Comparison of ENCODE assay signal across 23 cellular contexts in the genomic region with DNA sequence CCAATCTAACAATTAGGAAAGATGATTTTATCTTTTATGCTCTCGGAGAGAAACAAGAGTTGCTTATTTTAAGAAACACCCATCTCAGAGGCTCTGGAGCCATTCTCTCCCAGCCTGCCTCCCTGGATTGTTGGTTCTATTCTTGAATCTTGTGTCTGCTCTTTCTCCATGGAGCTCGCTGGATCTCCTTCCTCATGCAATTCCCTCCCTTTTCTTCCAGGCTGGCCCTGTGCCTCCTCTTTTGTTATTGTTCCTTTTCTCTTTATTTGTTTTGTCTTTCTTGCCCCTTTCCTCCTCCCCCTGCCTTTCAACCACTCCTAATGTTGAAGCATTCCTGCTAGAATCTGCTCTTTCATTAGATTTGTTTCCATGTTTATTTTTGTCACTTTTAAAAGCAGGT.
DNase-seq lines count a peak whose midpoint lies in the region; ATAC-seq, FAIRE-seq and TF ChIP-seq lines count a peak whose summit lies in the region.
"Had no signal": no experiment of that assay in that cellular context is flagged by ENCODE, and none has a peak within 500 bp of the region (broad histone marks: within the 10 kb centered on the region; RNA-seq: fewer than 3 reads in every experiment).

No MANE protein-coding gene starts in this region.

- H3K27me3 ChIP-seq in GM23338 (ENCODE audit: insufficient read depth) (no peaks in the 10 kb centered on the region), H1 (replicated peaks in 1 of 4; ENCODE audit: control insufficient read depth in 3 of 4, extremely low read depth in 1 of 4, insufficient read depth in 3 of 4, low read length in 3 of 4) (no peaks in the 10 kb centered on the region)
- H3K27me3 ChIP-seq: BLaER1 treated with 17β-estradiol and CSF1 and Interleukin-3, amounts not matched to agents 10 nM and 100 nM had no signal

- no peak overlapping the region for H2BK5ac ChIP-seq in H1 (ENCODE audit: low read depth, low read length)

- no peak for TF ChIP-seq POLR2A in H1 (IDR thresholded peaks at IDR 0.05; ENCODE audit: control extremely low read depth in 1 of 2, low read depth in 2 of 2, low read length in 2 of 2)

- no peak overlapping the region for H3K9ac ChIP-seq in H1 (replicated peaks in 1 of 4; ENCODE audit: extremely low read depth in 1 of 4, low read depth in 3 of 4, low read length in 3 of 4)
- H3K9ac ChIP-seq: BLaER1 treated with 17β-estradiol and CSF1 and Interleukin-3, amounts not matched to agents 10 nM and 100 nM; GM23248 had no signal

- no peak for TF ChIP-seq EP300 in H1 (IDR thresholded peaks at IDR 0.05; ENCODE audit: borderline replicate concordance in 1 of 2, low read depth in 2 of 2, low read length in 2 of 2)

- no peaks in the 10 kb centered on the region for H3K79me1 ChIP-seq in H1 (ENCODE audit: low read depth, low read length)

- H2BK15ac ChIP-seq in H1 (ENCODE audit: low read length): no peak overlapping the region

- TF ChIP-seq CTCF in GM23338 (conservative IDR thresholded peaks at IDR 0.05; ENCODE audit: low read depth in 2 of 2) (no peak), H1 (IDR thresholded peaks at IDR 0.05; ENCODE audit: control extremely low read depth in 1 of 3, insufficient read depth in 1 of 3, low read depth in 1 of 3, low read length in 3 of 3) (no peak), progenitor cell of endocrine pancreas (IDR thresholded peaks at IDR 0.05; ENCODE audit: unreplicated experiment) (no peak)

- H3K14ac ChIP-seq in H1 (ENCODE audit: insufficient read length): no peak overlapping the region

- FAIRE-seq in H1 (lab: Jason Lieb, UNC): no peak
- FAIRE-seq: A549, D721Med, GM12878 had no signal

- H3K9me3 Mint-ChIP-seq in GM23338: no peaks in the 10 kb centered on the region
- peaks cover 15% of the 10 kb centered on the region for H3K9me3 Mint-ChIP-seq in progenitor cell of endocrine pancreas (ENCODE audit: low read depth)

- no peak overlapping the region for H2BK12ac ChIP-seq in H1 (ENCODE audit: low read depth, low read length)

- H4K91ac ChIP-seq in H1 (replicated peaks; ENCODE audit: insufficient read length, low read length): no peak overlapping the region

- H4K20me1 ChIP-seq in GM23338 (replicated peaks; ENCODE audit: insufficient read depth): no peaks in the 10 kb centered on the region
- no peaks in the 10 kb centered on the region for H4K20me1 ChIP-seq in H1 (replicated peaks in 1 of 2; ENCODE audit: control insufficient read depth in 1 of 2, insufficient read depth in 2 of 2, low read length in 2 of 2)
- H4K20me1 ChIP-seq: BLaER1 treated with 17β-estradiol and CSF1 and Interleukin-3, amounts not matched to agents 10 nM and 100 nM had no signal

- no peaks in the 10 kb centered on the region for H3K36me3 ChIP-seq in GM23338 (ENCODE audit: insufficient read depth)
- no peaks in the 10 kb centered on the region for H3K36me3 ChIP-seq in H1 (ENCODE audit: control insufficient read depth in 2 of 4, insufficient read depth in 4 of 4, low read length in 3 of 4)
- H3K36me3 ChIP-seq: BLaER1 treated with 17β-estradiol and CSF1 and Interleukin-3, amounts not matched to agents 10 nM and 100 nM had no signal

- no peak overlapping the region for H2BK20ac ChIP-seq in H1 (ENCODE audit: low read length)

- POLR2A ChIA-PET in H1 (lab: Charles Lee; ENCODE audit: partially characterized antibody): no interaction called here

- H3K4me3 ChIP-seq in GM23338 (no peak overlapping the region), H1 (ENCODE audit: extremely low read depth in 1 of 4, insufficient read depth in 2 of 4, low read depth in 3 of 4, low read length in 4 of 4) (no peak overlapping the region)
- H3K4me3 ChIP-seq: A549; BLaER1 treated with 17β-estradiol and CSF1 and Interleukin-3, amounts not matched to agents 10 nM and 100 nM; GM12878; GM23248 had no signal

- H2AK5ac ChIP-seq in H1 (ENCODE audit: low read depth, low read length): no peak overlapping the region

- H3K23me2 ChIP-seq in H1 (ENCODE audit: low read depth, low read length): no peaks in the 10 kb centered on the region

- ATAC-seq in GM23338: no peak
- ATAC-seq: A549, GM12878, Panc1 had no signal

- no peak overlapping the region for H4K5ac ChIP-seq in H1 (ENCODE audit: insufficient read length, low read depth, low read length)

- H3F3A ChIP-seq in GM23338 (replicated peaks; ENCODE audit: low read depth): no peaks in the 10 kb centered on the region

- 0 out of 2 replicates have a peak, but pooled peaks cover 15% of the 10 kb centered on the region for H3K9me2 ChIP-seq in GM23338 (ENCODE audit: insufficient read depth)

- peaks cover 5% of the 10 kb centered on the region; the same call in 2 of the 3 replicates for H3K4me1 Mint-ChIP-seq in GM23338
- peaks cover 5% of the 10 kb centered on the region for H3K4me1 Mint-ChIP-seq in progenitor cell of endocrine pancreas (ENCODE audit: low read depth)

- H3K4me1 ChIP-seq in GM23338 (ENCODE audit: insufficient read depth) (no peaks in the 10 kb centered on the region), H1 (replicated peaks in 1 of 4; ENCODE audit: control insufficient read depth in 3 of 4, insufficient read depth in 4 of 4, low read length in 3 of 4) (no peaks in the 10 kb centered on the region; a peak in 1 of 7 replicates)

- H3K4ac ChIP-seq in H1 (replicated peaks; ENCODE audit: insufficient read length, low read depth, low read length): no peak overlapping the region

- peak overlapping the region; percentile 29 for H2AFZ ChIP-seq in GM23338
- H2AFZ ChIP-seq in H1 (ENCODE audit: low read length): 0 out of 2 replicates have a peak overlapping the region, but pooled peaks have one; percentile 31
- H2AFZ ChIP-seq: GM23248 had no signal

- H3K27ac ChIP-seq in GM23338 (ENCODE audit: low read depth) (no peak overlapping the region), H1 (ENCODE audit: low read depth, low read length) (no peak overlapping the region)
- H3K27ac ChIP-seq: A549; BLaER1 treated with 17β-estradiol and CSF1 and Interleukin-3, amounts not matched to agents 10 nM and 100 nM; RWPE1 had no signal

- H3K4me2 ChIP-seq in GM23338 (no peak overlapping the region), H1 (ENCODE audit: insufficient read depth in 1 of 2, low read depth in 2 of 2, low read length in 2 of 2) (no peak overlapping the region)
- H3K4me2 ChIP-seq: A549 had no signal

- H4K8ac ChIP-seq in H1 (ENCODE audit: extremely low read depth, insufficient read depth, low read length): no peak overlapping the region

- TF ChIP-seq RAD21 in H1 (IDR thresholded peaks at IDR 0.05 in 1 of 2, conservative IDR thresholded peaks at IDR 0.05 in 1 of 2; ENCODE audit: low read depth in 2 of 2, low read length in 2 of 2): no peak

- no peak overlapping the region for H3K23ac ChIP-seq in H1 (ENCODE audit: insufficient read length)

- no peak overlapping the region for H2BK120ac ChIP-seq in H1 (replicated peaks; ENCODE audit: low read depth, low read length)

- peaks cover 1% of the 10 kb centered on the region for H3K27me3 Mint-ChIP-seq in GM23338 (ENCODE audit: insufficient read depth, low read depth, poor library complexity)
- no peaks in the 10 kb centered on the region for H3K27me3 Mint-ChIP-seq in progenitor cell of endocrine pancreas

- H3K27ac Mint-ChIP-seq in GM23338 (no peak overlapping the region), progenitor cell of endocrine pancreas (peak overlapping the region; percentile 12)
- H3K27ac Mint-ChIP-seq: CD4-positive, alpha-beta T cell had no signal

- no peak for DNase-seq in GM23338 (ENCODE audit: low spot score)
- DNase-seq in NCI-H446 treated with DMSO at 0.1 percent for 48 hours (lab: John Stamatoyannopoulos, UW): peak; percentile 83
- no peak for DNase-seq in H1 (ENCODE audit: low read depth in 1 of 2, low spot score in 2 of 2)
- DNase-seq in progenitor cell of endocrine pancreas (ENCODE audit: low spot score, unreplicated experiment): no peak
- DNase-seq in midbrain (lab: John Stamatoyannopoulos, UW): no peak
- no peak for DNase-seq in stimulated activated CD8-positive, alpha-beta memory T cell treated with anti-CD3 and anti-CD28 coated beads, Interleukin-4, amount 100 ng/mL, for 48 hours
- no peak for DNase-seq in head of caudate nucleus
- DNase-seq: AML-193; CD4-positive, alpha-beta T cell; GDM1; GM23248; HCEC 1CT; NCI-H1048; NCI-H1417 treated with DMSO at 0.1 percent for 48 hours; NCI-H2081 treated with DMSO at 0.1 percent for 48 hours; NCI-H526; SHP77 had no signal

- no peak overlapping the region for H3K4me3 Mint-ChIP-seq in GM23338
- H3K4me3 Mint-ChIP-seq in progenitor cell of endocrine pancreas (ENCODE audit: low read depth): no peak overlapping the region
- H3K4me3 Mint-ChIP-seq: CD4-positive, alpha-beta T cell had no signal

- no peaks in the 10 kb centered on the region for H3K9me3 ChIP-seq in H1 (ENCODE audit: insufficient read depth in 2 of 2, low read depth in 1 of 2, low read length in 1 of 2)
- H3K9me3 ChIP-seq: A549 had no signal

- 71% methylated on average over 2 of the region's 2 CpGs; no CpG with 5 or more reads in 1 of the 2 experiments for WGBS in H1 (ENCODE audit: extremely low coverage in 1 of 2, insufficient coverage in 1 of 2, insufficient read length in 1 of 2, insufficient replicate concordance in 2 of 2, low coverage in 1 of 2, low lambda C conversion rate in 2 of 2, missing lambda C conversion rate in 1 of 2), 2 experiments

- H3K36me3 Mint-ChIP-seq in GM23338 (ENCODE audit: low read depth): no peaks in the 10 kb centered on the region
- no peaks in the 10 kb centered on the region for H3K36me3 Mint-ChIP-seq in progenitor cell of endocrine pancreas (ENCODE audit: insufficient read depth)

- H3K56ac ChIP-seq in H1 (replicated peaks; ENCODE audit: insufficient read length, low read depth, low read length): no peak overlapping the region

- no peak overlapping the region for H3K18ac ChIP-seq in H1 (ENCODE audit: extremely low read depth, low read length)

- CTCF ChIA-PET in H1 (lab: Charles Lee; ENCODE audit: partially characterized antibody): interaction anchor here (0.6 to 1.1 kb wide), 3 partner anchors 11 to 86 kb away, joined by 3 to 7 read pairs (median 3); no protein-coding TSS in a partner anchor

- H3K79me2 ChIP-seq in GM23338 (replicated peaks; ENCODE audit: insufficient read depth) (no peaks in the 10 kb centered on the region), H1 (ENCODE audit: control insufficient read depth in 1 of 2, insufficient read depth in 2 of 2, low read length in 2 of 2) (no peaks in the 10 kb centered on the region)

- intact Hi-C loops in head of caudate nucleus (cut with DNase I): no loop called here

TF ChIP-seq in H1, 55 proteins besides CTCF, POLR2A, EP300 and RAD21 (continues in another document):
- TF ChIP-seq YY1 (IDR thresholded peaks at IDR 0.05; ENCODE audit: low read depth, low read length): no peak
- no peak for TF ChIP-seq CHD1 (IDR thresholded peaks at IDR 0.05; ENCODE audit: low read depth, low read length)
- TF ChIP-seq SUZ12 (IDR thresholded peaks at IDR 0.05; ENCODE audit: low read length): no peak
- TF ChIP-seq, protein P1, sequence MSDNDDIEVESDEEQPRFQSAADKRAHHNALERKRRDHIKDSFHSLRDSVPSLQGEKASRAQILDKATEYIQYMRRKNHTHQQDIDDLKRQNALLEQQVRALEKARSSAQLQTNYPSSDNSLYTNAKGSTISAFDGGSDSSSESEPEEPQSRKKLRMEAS (IDR thresholded peaks at IDR 0.05): peak; percentile 31; the same call in 1 of the 2 replicates
- TF ChIP-seq RXRA (IDR thresholded peaks at IDR 0.05; ENCODE audit: insufficient read depth, low read depth, low read length): no peak
- TF ChIP-seq TBP (IDR thresholded peaks at IDR 0.05; ENCODE audit: low read depth, low read length): no peak
